In genomic region chr2:84031312-84031711, GRCh38 we compare ENCODE assay signal across 24 cellular contexts.
A peak's percentile ranks its signal among the peaks of the same experiment; 100 is the strongest.
DNase-seq lines count a peak whose midpoint lies in the region; ATAC-seq, FAIRE-seq and TF ChIP-seq lines count a peak whose summit lies in the region.
"Had no signal": no experiment of that assay in that cellular context is flagged by ENCODE, and none has a peak within 500 bp of the region (broad histone marks: within the 10 kb centered on the region; RNA-seq: fewer than 3 reads in every experiment).

No MANE protein-coding gene starts in this region.

- H3K27ac ChIP-seq in HEK293 (ENCODE audit: extremely low read depth, low read depth, low read length) (peak overlapping the region; percentile 18; the same call in 1 of the 2 replicates), pancreas (no peak overlapping the region)
- H3K27ac ChIP-seq: A549; BLaER1 treated with 17β-estradiol and CSF1 and Interleukin-3, amounts not matched to agents 10 nM and 100 nM had no signal

- DNase-seq in DMS53 (lab: John Stamatoyannopoulos, UW): peak; percentile 39
- DNase-seq in DMS53 treated with DMSO at 0.1 percent for 48 hours (lab: John Stamatoyannopoulos, UW; ENCODE audit: unreplicated experiment): no peak
- peak; percentile 3 for DNase-seq in epithelial cell of esophagus (ENCODE audit: low read depth)
- no peak for DNase-seq in NCI-H526 treated with DMSO at 0.1 percent for 48 hours (lab: John Stamatoyannopoulos, UW)
- no peak for DNase-seq in pancreas
- DNase-seq: 8988T; ACHN; AML-193; BE2C; CD4-positive, alpha-beta T cell; CD8-positive, alpha-beta memory T cell; DMS153; DMS79 treated with DMSO at 0.1 percent for 48 hours; GF-D8; H9; HFFc6 had no signal

- H3K36me3 ChIP-seq in HEK293 (ENCODE audit: control insufficient read depth in 2 of 2, insufficient read depth in 1 of 2, low read length in 2 of 2): no peaks in the 10 kb centered on the region
- H3K36me3 ChIP-seq in pancreas: no peaks in the 10 kb centered on the region
- H3K36me3 ChIP-seq: BE2C; BLaER1 treated with 17β-estradiol and CSF1 and Interleukin-3, amounts not matched to agents 10 nM and 100 nM had no signal

- no peak for ATAC-seq in pancreas
- ATAC-seq: A549, GM23338, HCT116 had no signal

- no peaks in the 10 kb centered on the region for H3K27me3 ChIP-seq in pancreas
- H3K27me3 ChIP-seq: BE2C; BLaER1 treated with 17β-estradiol and CSF1 and Interleukin-3, amounts not matched to agents 10 nM and 100 nM had no signal

- H3K4me1 ChIP-seq in HEK293 (ENCODE audit: control insufficient read depth, insufficient read depth, low read length): peaks cover 6% of the 10 kb centered on the region
- no peaks in the 10 kb centered on the region for H3K4me1 ChIP-seq in pancreas
- H3K4me1 ChIP-seq: A549, BE2C had no signal

- H3K9me3 ChIP-seq in HEK293 (ENCODE audit: control insufficient read depth, insufficient read depth, low read depth, low read length) (no peaks in the 10 kb centered on the region), pancreas (no peaks in the 10 kb centered on the region)
- H3K9me3 ChIP-seq: A549; BE2C; BLaER1 treated with 17β-estradiol and CSF1 and Interleukin-3, amounts not matched to agents 10 nM and 100 nM had no signal

- intact Hi-C loops in pancreas (cut with DNase I): no loop called here

- H3K4me3 ChIP-seq in HEK293 (ENCODE audit: low read depth, low read length) (no peak overlapping the region), epithelial cell of esophagus (ENCODE audit: low read length) (no peak overlapping the region), pancreas (no peak overlapping the region)
- H3K4me3 ChIP-seq: A549; BLaER1 treated with 17β-estradiol and CSF1 and Interleukin-3, amounts not matched to agents 10 nM and 100 nM; GM23338 had no signal

- no peak for FAIRE-seq in pancreas (lab: Jason Lieb, UNC)
- FAIRE-seq: A549, D721Med, GM12891, GM18507 had no signal

- CTCF ChIA-PET in HEK293 (lab: Yijun Ruan, JAX): interaction anchor here (0.9 to 1.4 kb wide), 4 partner anchors 8 to 59 kb away, joined by 3 to 5 read pairs (median 4); no protein-coding TSS in a partner anchor

- TF ChIP-seq CTCF in HEK293 (tag by site-specific recombination; IDR thresholded peaks at IDR 0.05): no peak
- TF ChIP-seq CTCF in epithelial cell of esophagus (IDR thresholded peaks at IDR 0.05; ENCODE audit: insufficient read depth, low read depth, low read length, missing control alignments): no peak
- TF ChIP-seq CTCF in pancreas (IDR thresholded peaks at IDR 0.05): no peak

- WGBS in pancreas, 2 donors: 88 to 90% methylated on average over 3 of the region's 3 CpGs

- POLR2A ChIA-PET in HEK293 (lab: Yijun Ruan, JAX): no interaction called here

TF ChIP-seq in HEK293, 187 proteins besides CTCF, POLR2A, EP300 and RAD21:
- TF ChIP-seq PRDM10 (tag by site-specific recombination; IDR thresholded peaks at IDR 0.05): 0 out of 2 replicates have a peak, but pooled peaks have one; percentile 33
- TF ChIP-seq TCF7L2 (IDR thresholded peaks at IDR 0.05; ENCODE audit: borderline replicate concordance, low read depth, low read length): no peak
TF ChIP-seq in HEK293: peak in this region for 1.

Comparison
In these comparisons a context has a peak if more than half of its experiments do, and no peak if none do; other contexts are left out.
1. DNase-seq: peak in DMS53 (single experiment) and epithelial cell of esophagus (single experiment); none in DMS53 treated with DMSO at 0.1 percent for 48 hours (single experiment), NCI-H526 treated with DMSO at 0.1 percent for 48 hours (single experiment) and pancreas (0 of 6).